Comparison of ENCODE assay signal across 8 cellular contexts in genomic region chr2:30422437-30422805, GRCh38. TPM values are rescaled to one million over a fixed set of nuclear protein-coding genes. Genes with fewer than 3 reads are reported as not detected.
DNase-seq lines count a peak whose midpoint lies in the region; ATAC-seq and TF ChIP-seq lines count a peak whose summit lies in the region.

No MANE protein-coding gene starts in this region.

- no peaks in the 10 kb centered on the region for H3K9me3 ChIP-seq in vagina

- H3K36me3 ChIP-seq in rectal smooth muscle tissue (ENCODE audit: control insufficient read depth, insufficient read depth, low read length) (no peaks in the 10 kb centered on the region), vagina (no peaks in the 10 kb centered on the region)

- ATAC-seq in HG02884 (IDR thresholded peaks at IDR 0.05; ENCODE audit: unreplicated experiment) = peak; percentile 81

- H3K9ac ChIP-seq in rectal smooth muscle tissue (ENCODE audit: low read length) = no peak overlapping the region

- H3K27ac ChIP-seq in coronary artery = peak overlapping the region; percentile 65 to 92
- H3K27ac ChIP-seq in rectal smooth muscle tissue (ENCODE audit: low read depth, low read length) = peak overlapping the region; percentile 69
- peak overlapping the region; percentile 60 for H3K27ac ChIP-seq in vagina

- intact Hi-C loops in vagina (cut with DNase I) = no loop called here

- TF ChIP-seq POLR2A in vagina (IDR thresholded peaks at IDR 0.05) = no peak

- no peak for TF ChIP-seq CTCF in coronary artery (IDR thresholded peaks at IDR 0.05)
- no peak for TF ChIP-seq CTCF in vagina (IDR thresholded peaks at IDR 0.05)

- H3K27me3 ChIP-seq in rectal smooth muscle tissue (ENCODE audit: control insufficient read depth, insufficient read depth, low read length) = no peaks in the 10 kb centered on the region
- H3K27me3 ChIP-seq in vagina = no peaks in the 10 kb centered on the region

- peak; percentile 50 for DNase-seq in EL
- peak; percentile 61 for DNase-seq in activated CD4-positive, CD25-positive, alpha-beta regulatory T cell treated with anti-CD3 and anti-CD28 coated beads, Interleukin-2, amount 50 U/mL, for 16 hours (ENCODE audit: low read depth, low spot score)
- no peak for DNase-seq in coronary artery (ENCODE audit: low spot score)
- no peak for DNase-seq in vagina (ENCODE audit: extremely low spot score in 2 of 2)
- no peak for DNase-seq in foreskin melanocyte
- no peak for DNase-seq in Ammon's horn (ENCODE audit: low spot score)

- H3K4me1 ChIP-seq in rectal smooth muscle tissue (ENCODE audit: control insufficient read depth, insufficient read depth, low read length) (peaks cover 12% of the 10 kb centered on the region), vagina (peaks cover 33% of the 10 kb centered on the region)

- H3K4me3 ChIP-seq in coronary artery (peak overlapping the region; percentile 13), rectal smooth muscle tissue (ENCODE audit: low read length) (no peak overlapping the region), vagina (no peak overlapping the region)

RNA-seq across cellular contexts. Expression of gene LCLAT1, which starts 24.6 kb away (rescaled TPM):
- 19.6 TPM for total RNA-seq in vagina

Comparison
In these comparisons a context has a peak if more than half of its experiments do, and no peak if none do; other contexts are left out.
1. DNase-seq: peak in EL (single experiment) and activated CD4-positive, CD25-positive, alpha-beta regulatory T cell treated with anti-CD3 and anti-CD28 coated beads, Interleukin-2, amount 50 U/mL, for 16 hours (single experiment); none in coronary artery (single experiment), vagina (0 of 2), foreskin melanocyte (single experiment) and Ammon's horn (single experiment).
2. Peak in every context shown above with its lines, with median percentiles within 50 percentile points of each other: H3K27ac ChIP-seq.